ENCODE assay signal across 26 cellular contexts in the genomic region with DNA sequence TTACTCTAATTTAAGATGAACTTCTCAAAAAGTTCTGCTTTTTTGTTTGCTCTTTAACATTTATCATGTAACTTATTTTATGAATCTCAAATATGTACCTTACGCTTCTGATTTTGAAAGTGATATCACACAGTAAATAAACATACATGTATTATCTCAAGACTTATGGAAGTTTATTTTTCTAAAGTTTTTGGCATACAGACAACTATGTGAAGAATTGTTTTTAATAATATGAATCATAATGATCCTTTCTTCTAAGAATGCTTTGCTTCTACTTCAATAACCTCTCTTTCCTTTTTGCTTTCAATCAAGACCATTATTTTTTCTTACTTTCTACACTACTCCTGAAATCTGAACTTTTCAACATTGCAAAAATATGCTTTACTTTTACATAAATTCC.
A peak's percentile ranks its signal among the peaks of the same experiment; 100 is the strongest.
DNase-seq lines count a peak whose midpoint lies in the region; ATAC-seq and TF ChIP-seq lines count a peak whose summit lies in the region.
"Had no signal": no experiment of that assay in that cellular context is flagged by ENCODE, and none has a peak within 500 bp of the region (broad histone marks: within the 10 kb centered on the region; RNA-seq: fewer than 3 reads in every experiment).

No MANE protein-coding gene starts in this region.

- no peaks in the 10 kb centered on the region for H3K36me3 ChIP-seq in SK-N-SH (replicated peaks in 1 of 2; ENCODE audit: control insufficient read depth in 1 of 2, insufficient read depth in 2 of 2, low read length in 1 of 2)
- H3K36me3 ChIP-seq: esophagus muscularis mucosa, pancreas, right lobe of liver, stomach, tibial nerve had no signal

- H3K9me3 ChIP-seq in SK-N-SH = no peaks in the 10 kb centered on the region; the same call in 1 of the 2 replicates
- H3K9me3 ChIP-seq: esophagus muscularis mucosa, pancreas, right lobe of liver, stomach, tibial nerve had no signal

- H3K9ac ChIP-seq in SK-N-SH = no peak overlapping the region

- no peaks in the 10 kb centered on the region for H3K27me3 ChIP-seq in SK-N-SH (ENCODE audit: insufficient read depth)
- H3K27me3 ChIP-seq: esophagus muscularis mucosa, pancreas, right lobe of liver, stomach, tibial nerve had no signal

- CTCF ChIA-PET in SK-N-SH (lab: Yijun Ruan, JAX) = no interaction called here

- H3K27ac ChIP-seq in SK-N-SH (ENCODE audit: low read depth in 2 of 2, low read length in 1 of 2) = peak overlapping the region in 1 of 2 experiments; percentile 9; a peak in 1 of 4 replicates
- H3K27ac ChIP-seq: 22Rv1, esophagus muscularis mucosa, pancreas, right lobe of liver, stomach, tibial nerve had no signal

- no peak for TF ChIP-seq CTCF in SK-N-SH (IDR thresholded peaks at IDR 0.05)
- no peak for TF ChIP-seq CTCF in fibroblast of the aortic adventitia (IDR thresholded peaks at IDR 0.05; ENCODE audit: insufficient read depth, low read length)

- H3K4me3 ChIP-seq in SK-N-SH (ENCODE audit: low read depth in 2 of 2, low read length in 1 of 2) (no peak overlapping the region), fibroblast of the aortic adventitia (ENCODE audit: low read depth, low read length) (no peak overlapping the region)
- H3K4me3 ChIP-seq: esophagus muscularis mucosa, pancreas, right lobe of liver, stomach, tibial nerve had no signal

- TF ChIP-seq EP300 in SK-N-SH (IDR thresholded peaks at IDR 0.05; ENCODE audit: borderline replicate concordance in 1 of 2, low read depth in 1 of 2, low read length in 1 of 2) = no peak

- DNase-seq in SK-N-SH (no peak), astrocyte of the hippocampus (ENCODE audit: low read depth, low spot score) (peak; percentile 5), fibroblast of the aortic adventitia (ENCODE audit: low read depth) (peak; percentile 4), midbrain (lab: John Stamatoyannopoulos, UW) (no peak), G401 (ENCODE audit: low spot score) (no peak), hepatic stellate cell (ENCODE audit: low spot score) (no peak)
- DNase-seq: activated CD4-positive, CD25-positive, alpha-beta regulatory T cell treated with anti-CD3 and anti-CD28 coated beads, Interleukin-2, amount 50 U/mL, for 72 hours; activated naive CD4-positive, alpha-beta T cell; activated T-cell treated with anti-CD3 and anti-CD28 coated beads, Interleukin-2, amount 50 U/mL, for 4 hours; COR-L47; DND-41; effector memory CD8-positive, alpha-beta T cell; head of caudate nucleus; HFFc6; natural killer cell; NCI-H1694; NCI-H2171; NCI-H526; pancreas; right lobe of liver; stomach had no signal

- no peaks in the 10 kb centered on the region for H3F3A ChIP-seq in SK-N-SH (replicated peaks; ENCODE audit: insufficient read depth)

- H3K9me2 ChIP-seq in SK-N-SH = no peaks in the 10 kb centered on the region

- no peak for TF ChIP-seq RAD21 in SK-N-SH (IDR thresholded peaks at IDR 0.05; ENCODE audit: low read length)

- ATAC-seq in SK-N-SH treated with all-trans-retinoic acid at 6 μM for 48 hours = no peak
- no peak for ATAC-seq in HG03439 (IDR thresholded peaks at IDR 0.05; ENCODE audit: unreplicated experiment)
- ATAC-seq: activated T-cell treated with anti-CD3 and anti-CD28 coated beads, Interleukin-2, amount 50 U/mL, for 4 hours; effector memory CD8-positive, alpha-beta T cell; natural killer cell; pancreas; right lobe of liver had no signal

- POLR2A ChIA-PET in SK-N-SH (lab: Yijun Ruan, JAX) = no interaction called here

- H3K79me2 ChIP-seq in SK-N-SH (ENCODE audit: insufficient read depth) = no peaks in the 10 kb centered on the region

- no peaks in the 10 kb centered on the region for H3K4me1 ChIP-seq in SK-N-SH (ENCODE audit: control insufficient read depth in 1 of 2, insufficient read depth in 2 of 2, low read depth in 1 of 2, low read length in 1 of 2)
- H3K4me1 ChIP-seq: esophagus muscularis mucosa, pancreas, right lobe of liver, stomach, tibial nerve had no signal

- no peak overlapping the region for H3K4me2 ChIP-seq in SK-N-SH

- no peaks in the 10 kb centered on the region for H4K20me1 ChIP-seq in SK-N-SH (ENCODE audit: insufficient read depth)

- no peak overlapping the region for H2AFZ ChIP-seq in SK-N-SH (ENCODE audit: low read depth)

- in situ Hi-C loops in G401 (cut with HindIII; ENCODE audit: low sequenced_read_pairs) = no loop called here

- WGBS in SK-N-SH (ENCODE audit: low lambda C conversion rate) = 73% methylated on average over 1 of the region's 1 CpG

TF ChIP-seq in SK-N-SH treated with all-trans-retinoic acid at 6 μM for 48 hours, 23 proteins besides CTCF, POLR2A, EP300 and RAD21 (continues in another document):
- TF ChIP-seq BACH2 (CRISPR knock-in tag; IDR thresholded peaks at IDR 0.05; ENCODE audit: borderline replicate concordance) (no peak), ESRRG (CRISPR knock-in tag; IDR thresholded peaks at IDR 0.05) (no peak), ZFP3 (CRISPR knock-in tag; IDR thresholded peaks at IDR 0.05) (no peak), CSDC2 (CRISPR knock-in tag; IDR thresholded peaks at IDR 0.05) (no peak)
- TF ChIP-seq, protein P1, sequence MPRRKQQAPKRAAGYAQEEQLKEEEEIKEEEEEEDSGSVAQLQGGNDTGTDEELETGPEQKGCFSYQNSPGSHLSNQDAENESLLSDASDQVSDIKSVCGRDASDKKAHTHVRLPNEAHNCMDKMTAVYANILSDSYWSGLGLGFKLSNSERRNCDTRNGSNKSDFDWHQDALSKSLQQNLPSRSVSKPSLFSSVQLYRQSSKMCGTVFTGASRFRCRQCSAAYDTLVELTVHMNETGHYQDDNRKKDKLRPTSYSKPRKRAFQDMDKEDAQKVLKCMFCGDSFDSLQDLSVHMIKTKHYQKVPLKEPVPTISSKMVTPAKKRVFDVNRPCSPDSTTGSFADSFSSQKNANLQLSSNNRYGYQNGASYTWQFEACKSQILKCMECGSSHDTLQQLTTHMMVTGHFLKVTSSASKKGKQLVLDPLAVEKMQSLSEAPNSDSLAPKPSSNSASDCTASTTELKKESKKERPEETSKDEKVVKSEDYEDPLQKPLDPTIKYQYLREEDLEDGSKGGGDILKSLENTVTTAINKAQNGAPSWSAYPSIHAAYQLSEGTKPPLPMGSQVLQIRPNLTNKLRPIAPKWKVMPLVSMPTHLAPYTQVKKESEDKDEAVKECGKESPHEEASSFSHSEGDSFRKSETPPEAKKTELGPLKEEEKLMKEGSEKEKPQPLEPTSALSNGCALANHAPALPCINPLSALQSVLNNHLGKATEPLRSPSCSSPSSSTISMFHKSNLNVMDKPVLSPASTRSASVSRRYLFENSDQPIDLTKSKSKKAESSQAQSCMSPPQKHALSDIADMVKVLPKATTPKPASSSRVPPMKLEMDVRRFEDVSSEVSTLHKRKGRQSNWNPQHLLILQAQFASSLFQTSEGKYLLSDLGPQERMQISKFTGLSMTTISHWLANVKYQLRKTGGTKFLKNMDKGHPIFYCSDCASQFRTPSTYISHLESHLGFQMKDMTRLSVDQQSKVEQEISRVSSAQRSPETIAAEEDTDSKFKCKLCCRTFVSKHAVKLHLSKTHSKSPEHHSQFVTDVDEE (CRISPR knock-in tag; IDR thresholded peaks at IDR 0.05) = no peak

TF ChIP-seq in SK-N-SH, 30 proteins besides CTCF, POLR2A, EP300 and RAD21 (continues in another document):
- no peak for TF ChIP-seq GATA2 (CRISPR knock-in tag; IDR thresholded peaks at IDR 0.05)
- TF ChIP-seq JUND (IDR thresholded peaks at IDR 0.05) = no peak
- TF ChIP-seq MEF2A (IDR thresholded peaks at IDR 0.05; ENCODE audit: borderline replicate concordance, low read depth) = no peak
- no peak for TF ChIP-seq POLR2AphosphoS5 (IDR thresholded peaks at IDR 0.05; ENCODE audit: low read depth, low read length)
- TF ChIP-seq, protein P2, sequence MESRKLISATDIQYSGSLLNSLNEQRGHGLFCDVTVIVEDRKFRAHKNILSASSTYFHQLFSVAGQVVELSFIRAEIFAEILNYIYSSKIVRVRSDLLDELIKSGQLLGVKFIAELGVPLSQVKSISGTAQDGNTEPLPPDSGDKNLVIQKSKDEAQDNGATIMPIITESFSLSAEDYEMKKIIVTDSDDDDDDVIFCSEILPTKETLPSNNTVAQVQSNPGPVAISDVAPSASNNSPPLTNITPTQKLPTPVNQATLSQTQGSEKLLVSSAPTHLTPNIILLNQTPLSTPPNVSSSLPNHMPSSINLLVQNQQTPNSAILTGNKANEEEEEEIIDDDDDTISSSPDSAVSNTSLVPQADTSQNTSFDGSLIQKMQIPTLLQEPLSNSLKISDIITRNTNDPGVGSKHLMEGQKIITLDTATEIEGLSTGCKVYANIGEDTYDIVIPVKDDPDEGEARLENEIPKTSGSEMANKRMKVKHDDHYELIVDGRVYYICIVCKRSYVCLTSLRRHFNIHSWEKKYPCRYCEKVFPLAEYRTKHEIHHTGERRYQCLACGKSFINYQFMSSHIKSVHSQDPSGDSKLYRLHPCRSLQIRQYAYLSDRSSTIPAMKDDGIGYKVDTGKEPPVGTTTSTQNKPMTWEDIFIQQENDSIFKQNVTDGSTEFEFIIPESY (IDR thresholded peaks at IDR 0.05; ENCODE audit: borderline replicate concordance, low read depth) = no peak
- no peak for TF ChIP-seq ELF1 (IDR thresholded peaks at IDR 0.05)
- TF ChIP-seq SMC3 (IDR thresholded peaks at IDR 0.05; ENCODE audit: low read depth, low read length) = no peak
- TF ChIP-seq, protein P3, sequence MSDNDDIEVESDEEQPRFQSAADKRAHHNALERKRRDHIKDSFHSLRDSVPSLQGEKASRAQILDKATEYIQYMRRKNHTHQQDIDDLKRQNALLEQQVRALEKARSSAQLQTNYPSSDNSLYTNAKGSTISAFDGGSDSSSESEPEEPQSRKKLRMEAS (IDR thresholded peaks at IDR 0.05; ENCODE audit: low read depth) = no peak
- no peak for TF ChIP-seq CHD2 (IDR thresholded peaks at IDR 0.05; ENCODE audit: low read length, partially characterized antibody)
- TF ChIP-seq TCF12 (IDR thresholded peaks at IDR 0.05) = no peak
- no peak for TF ChIP-seq NRF1 (IDR thresholded peaks at IDR 0.05; ENCODE audit: low read depth, low read length)
- no peak for TF ChIP-seq GABPA (IDR thresholded peaks at IDR 0.05; ENCODE audit: low read depth)
- TF ChIP-seq TEAD4 (IDR thresholded peaks at IDR 0.05; ENCODE audit: borderline replicate concordance, insufficient read depth) = no peak

Comparison
In these comparisons a context has a peak if more than half of its experiments do, and no peak if none do; other contexts are left out.
1. DNase-seq: peak in astrocyte of the hippocampus (single experiment) and fibroblast of the aortic adventitia (single experiment); none in SK-N-SH (single experiment), midbrain (single experiment), G401 (single experiment) and hepatic stellate cell (single experiment).